15 cellular contexts compared by ENCODE assay signal in the genomic region with DNA sequence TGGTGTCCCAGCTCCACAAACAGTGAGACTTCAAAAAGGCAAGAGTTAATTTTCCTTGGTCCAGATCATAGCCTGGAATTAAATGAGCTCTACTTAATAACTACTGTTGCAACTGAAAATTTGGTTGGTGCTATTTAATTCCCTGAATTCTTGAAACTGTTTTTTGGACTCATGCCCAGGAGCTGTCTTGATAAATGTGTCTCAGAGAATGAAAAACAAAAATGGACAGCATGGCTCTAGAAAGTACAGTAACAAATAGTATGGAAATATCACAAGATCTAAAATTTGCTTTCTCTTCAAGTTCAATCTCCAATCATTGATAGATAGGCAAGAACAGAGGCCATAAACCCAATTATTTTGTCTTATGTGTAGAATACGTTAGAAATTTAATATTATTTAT. TPM values are rescaled to one million over a fixed set of nuclear protein-coding genes. Genes with fewer than 3 reads are reported as not detected.
A peak's percentile ranks its signal among the peaks of the same experiment; 100 is the strongest.
DNase-seq lines count a peak whose midpoint lies in the region; FAIRE-seq and TF ChIP-seq lines count a peak whose summit lies in the region.
"Had no signal": no experiment of that assay in that cellular context is flagged by ENCODE, and none has a peak within 500 bp of the region (broad histone marks: within the 10 kb centered on the region; RNA-seq: fewer than 3 reads in every experiment).

No MANE protein-coding gene starts in this region.

- H4K20me1 ChIP-seq in hepatocyte (ENCODE audit: insufficient read depth, poor library complexity, severe bottlenecking), result no peaks in the 10 kb centered on the region

- WGBS in hepatocyte (ENCODE audit: low lambda C conversion rate, missing lambda C conversion rate), result 83% methylated on average over 1 of the region's 1 CpG

- H3K4me3 ChIP-seq in hepatocyte, result no peak overlapping the region
- H3K4me3 ChIP-seq: esophagus squamous epithelium, thoracic aorta had no signal

- no peak for FAIRE-seq in frontal cortex (lab: Jason Lieb, UNC)

- no peak overlapping the region for H2AFZ ChIP-seq in hepatocyte

- no peaks in the 10 kb centered on the region for H3K36me3 ChIP-seq in hepatocyte (replicated peaks; ENCODE audit: insufficient read depth, low read depth)
- H3K36me3 ChIP-seq: BE2C, esophagus squamous epithelium, thoracic aorta had no signal

- H3K27me3 ChIP-seq in hepatocyte, result no peaks in the 10 kb centered on the region
- H3K27me3 ChIP-seq: BE2C, esophagus squamous epithelium had no signal

- no peak for TF ChIP-seq CTCF in hepatocyte (IDR thresholded peaks at IDR 0.05; ENCODE audit: poor library complexity)

- H3K4me1 ChIP-seq in hepatocyte (ENCODE audit: insufficient read depth), result peaks cover 11% of the 10 kb centered on the region

- H3K27ac ChIP-seq in hepatocyte, result no peak overlapping the region
- H3K27ac ChIP-seq: esophagus squamous epithelium, thoracic aorta had no signal

- DNase-seq in COR-L47 (lab: John Stamatoyannopoulos, UW) (peak; percentile 53), NCI-H2227 (lab: John Stamatoyannopoulos, UW; ENCODE audit: unreplicated experiment) (peak; percentile 45), cerebellar cortex (ENCODE audit: low spot score) (peak; percentile 6), lung microvascular endothelial cell (ENCODE audit: low read depth in 2 of 2) (peak; percentile 28 to 75), frontal cortex (ENCODE audit: low spot score in 2 of 2) (no peak), retina (no peak), hepatocyte (ENCODE audit: low spot score) (no peak)
- DNase-seq in activated CD8-positive, alpha-beta memory T cell treated with anti-CD3 and anti-CD28 coated beads for 24 hours, result no peak
- DNase-seq: activated CD4-positive, alpha-beta T cell treated with anti-CD3 and anti-CD28 coated beads for 1 hour; BE2C; DMS53; esophagus squamous epithelium; stimulated activated CD4-positive, alpha-beta T cell treated with anti-CD3 and anti-CD28 coated beads, Interleukin-15, amount 100 ng/mL, for 24 hours; T-helper 1 cell had no signal

- H3K79me2 ChIP-seq in hepatocyte, result no peaks in the 10 kb centered on the region

- peaks cover 9% of the 10 kb centered on the region for H3K9me3 ChIP-seq in hepatocyte (ENCODE audit: low read depth)
- H3K9me3 ChIP-seq: BE2C had no signal

- no peaks in the 10 kb centered on the region for H3K9me2 ChIP-seq in hepatocyte (replicated peaks; ENCODE audit: insufficient read depth)

- no peak overlapping the region for H3K4me2 ChIP-seq in hepatocyte

RNA-seq across cellular contexts. Expression of a gene that starts 42.5 kb away (rescaled TPM):
- total RNA-seq in lung microvascular endothelial cell, result 38.4 and 101 TPM in 2 replicates
- total RNA-seq in frontal cortex, result 108 TPM
- 17.1 and 24.3 TPM in 2 replicates for total RNA-seq in hepatocyte
- polyA plus RNA-seq in hepatocyte, result 14.8 and 17.0 TPM in 2 replicates

Comparison
In these comparisons a context has a peak if more than half of its experiments do, and no peak if none do; other contexts are left out.
1. DNase-seq: peak in COR-L47 (single experiment), NCI-H2227 (single experiment), cerebellar cortex (single experiment) and lung microvascular endothelial cell (2 of 2); none in frontal cortex (0 of 2), activated CD8-positive, alpha-beta memory T cell treated with anti-CD3 and anti-CD28 coated beads for 24 hours (single experiment), retina (single experiment) and hepatocyte (single experiment).